In the genomic region with DNA sequence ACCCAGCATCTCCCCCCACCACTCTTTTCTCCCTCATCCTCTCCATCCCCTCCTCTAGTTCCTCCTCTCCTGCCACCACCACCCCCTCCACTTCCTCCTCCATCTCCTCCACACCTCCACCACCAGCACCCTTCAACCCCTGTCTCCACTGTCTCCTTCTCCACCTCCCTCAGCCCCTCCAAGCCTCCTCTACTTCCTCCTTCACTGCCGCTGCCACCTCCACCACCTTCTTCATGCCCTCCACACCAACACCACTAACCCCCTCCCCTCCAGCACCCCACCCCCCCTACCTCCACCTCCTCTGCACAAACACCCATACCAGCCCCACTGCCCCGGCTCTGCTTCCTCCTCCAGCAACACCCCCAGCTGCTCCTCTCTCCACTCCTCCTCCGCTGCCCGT, we compare ENCODE assay signal across 23 cellular contexts.
"Had no signal": no experiment of that assay in that cellular context is flagged by ENCODE, and none has a peak within 500 bp of the region (broad histone marks: within the 10 kb centered on the region; RNA-seq: fewer than 3 reads in every experiment).

No MANE protein-coding gene starts in this region.

- DNase-seq: activated CD4-positive, alpha-beta T cell treated with anti-CD3 and anti-CD28 coated beads, Interleukin-2, amount 10 ng/mL, durations not matched to agents 24 days and 14 days; activated CD4-positive, CD25-positive, alpha-beta regulatory T cell; activated CD8-positive, alpha-beta memory T cell treated with anti-CD3 and anti-CD28 coated beads, Interleukin-2, amount 50 U/mL, for 4 hours; activated effector memory CD4-positive, alpha-beta T cell treated with anti-CD3 and anti-CD28 coated beads, Interleukin-2, amount 50 U/mL, for 16 hours; activated T-cell treated with anti-CD3 and anti-CD28 coated beads, Interleukin-2, amount 50 U/mL, for 48 hours; adrenal gland; cerebellar nuclear complex; cortex of kidney; effector CD4-positive, alpha-beta T cell; gastrocnemius medialis; left lung; mammary epithelial cell; stimulated activated CD4-positive, alpha-beta T cell treated with anti-CD3 and anti-CD28 coated beads, Interleukin-15, amount 100 ng/mL, for 24 hours; stimulated activated CD4-positive, alpha-beta T cell treated with anti-CD3 and anti-CD28 coated beads, Interleukin-2, amount 100 ng/mL, for 48 hours; uterus had no signal

- H3K36me3 Mint-ChIP-seq: activated naive CD4-positive, alpha-beta T cell treated with anti-CD3 and anti-CD28 coated beads, Interleukin-2, amount 50 U/mL, for 72 hours had no signal

- H3K4me1 ChIP-seq: left lung, prostate gland, uterus had no signal

- H3K9me3 ChIP-seq: adrenal gland, gastrocnemius medialis, left lung, prostate gland, tibial nerve, uterus had no signal

- H3K9ac ChIP-seq: neural progenitor cell had no signal

- H3K27ac ChIP-seq: adrenal gland, gastrocnemius medialis, left lung, neural progenitor cell, prostate gland, tibial nerve, uterus had no signal

- H3K36me3 ChIP-seq: adrenal gland, gastrocnemius medialis, left lung, neural progenitor cell, prostate gland, tibial nerve, uterus had no signal

- H3K27ac Mint-ChIP-seq: activated CD4-positive, alpha-beta T cell treated with anti-CD3 and anti-CD28 coated beads, Interleukin-2, amount 10 ng/mL, durations not matched to agents 24 days and 14 days; activated naive CD4-positive, alpha-beta T cell treated with anti-CD3 and anti-CD28 coated beads, Interleukin-2, amount 50 U/mL, for 72 hours; stimulated activated naive CD8-positive, alpha-beta T cell treated with anti-CD3 and anti-CD28 coated beads, Interleukin-15, Interleukin-2, amounts not matched to agents 100 ng/mL and 50 ng/mL, for 24 hours had no signal

- FAIRE-seq: astrocyte, bronchial epithelial cell, small intestine had no signal

- H3K9me3 Mint-ChIP-seq: activated CD4-positive, alpha-beta T cell treated with anti-CD3 and anti-CD28 coated beads, Interleukin-2, amount 10 ng/mL, durations not matched to agents 24 days and 14 days; activated naive CD4-positive, alpha-beta T cell treated with anti-CD3 and anti-CD28 coated beads, Interleukin-2, amount 50 U/mL, for 72 hours; stimulated activated naive CD8-positive, alpha-beta T cell treated with anti-CD3 and anti-CD28 coated beads, Interleukin-15, Interleukin-2, amounts not matched to agents 100 ng/mL and 50 ng/mL, for 24 hours had no signal

- ATAC-seq: gastrocnemius medialis, left lung had no signal

- H2AFZ ChIP-seq: neural progenitor cell had no signal

- H3K4me2 ChIP-seq: neural progenitor cell had no signal

- H3K27me3 ChIP-seq: adrenal gland, left lung, uterus had no signal

- H3K4me3 ChIP-seq: adrenal gland, gastrocnemius medialis, left lung, neural progenitor cell, prostate gland, tibial nerve, uterus had no signal

- H3K4me3 Mint-ChIP-seq: activated CD4-positive, alpha-beta T cell treated with anti-CD3 and anti-CD28 coated beads, Interleukin-2, amount 10 ng/mL, durations not matched to agents 24 days and 14 days; neural progenitor cell; stimulated activated naive CD8-positive, alpha-beta T cell treated with anti-CD3 and anti-CD28 coated beads, Interleukin-15, Interleukin-2, amounts not matched to agents 100 ng/mL and 50 ng/mL, for 24 hours had no signal
